ENCODE assay signal across 10 cellular contexts in genomic region chr18:2881490-2882195, GRCh38. TPM values are rescaled to one million over a fixed set of nuclear protein-coding genes. Genes with fewer than 3 reads are reported as not detected.
DNase-seq lines count a peak whose midpoint lies in the region; ATAC-seq, FAIRE-seq and TF ChIP-seq lines count a peak whose summit lies in the region.
"Had no signal": no experiment of that assay in that cellular context is flagged by ENCODE, and none has a peak within 500 bp of the region (broad histone marks: within the 10 kb centered on the region; RNA-seq: fewer than 3 reads in every experiment).

No MANE protein-coding gene starts in this region.

- peak overlapping the region; percentile 41 for H3K27ac ChIP-seq in lower lobe of right lung
- H3K27ac ChIP-seq in aorta (ENCODE audit: low read depth in 1 of 2, low read length in 2 of 2), result peak overlapping the region; percentile 18 to 89
- H3K27ac ChIP-seq: epithelial cell of prostate had no signal

- no peaks in the 10 kb centered on the region for H3K36me3 ChIP-seq in bronchial epithelial cell (ENCODE audit: control insufficient read depth, insufficient read depth, low read length)
- no peaks in the 10 kb centered on the region for H3K36me3 ChIP-seq in lower lobe of right lung
- no peaks in the 10 kb centered on the region for H3K36me3 ChIP-seq in aorta (ENCODE audit: control insufficient read depth in 1 of 2, insufficient read depth in 2 of 2, low read length in 1 of 2)

- intact Hi-C loops in Right ventricle myocardium inferior (cut with DNase I), result loop anchor here (2.0 kb wide), 1 partner anchor 13 kb away; no protein-coding TSS in a partner anchor
- intact Hi-C loops in cardiac septum (cut with DNase I), result no loop called here
- intact Hi-C loops in lower lobe of right lung (cut with DNase I), result no loop called here
- intact Hi-C loops in aorta (cut with DNase I), result no loop called here

- TF ChIP-seq CTCF in bronchial epithelial cell (IDR thresholded peaks at IDR 0.05; ENCODE audit: insufficient read depth, low read length, severe bottlenecking) (no peak), lower lobe of right lung (IDR thresholded peaks at IDR 0.05) (no peak)

- ATAC-seq in Right ventricle myocardium inferior, result peak; percentile 84
- peak; percentile 35 to 52 for ATAC-seq in lower lobe of right lung
- ATAC-seq in aorta (ENCODE audit: low FRiP score), result peak; percentile 85
- ATAC-seq in GM21515 (IDR thresholded peaks at IDR 0.05; ENCODE audit: unreplicated experiment), result no peak

- no peaks in the 10 kb centered on the region for H3K9me3 ChIP-seq in lower lobe of right lung
- H3K9me3 ChIP-seq in aorta (ENCODE audit: control insufficient read depth, low read length), result no peaks in the 10 kb centered on the region

- H3K4me1 ChIP-seq in lower lobe of right lung, result peaks cover 9% of the 10 kb centered on the region
- peaks cover 0 to 3% of the 10 kb centered on the region in 2 donors for H3K4me1 ChIP-seq in aorta (ENCODE audit: control insufficient read depth in 1 of 2, insufficient read depth in 2 of 2, low read length in 2 of 2)

- no peak for FAIRE-seq in bronchial epithelial cell (lab: Jason Lieb, UNC)
- FAIRE-seq: G401.6 had no signal

- DNase-seq in Right ventricle myocardium inferior (ENCODE audit: missing footprints), result peak; percentile 83
- DNase-seq in cardiac septum (ENCODE audit: low spot score), result no peak
- DNase-seq in bronchial epithelial cell (ENCODE audit: low read depth), result peak; percentile 59
- DNase-seq in lower lobe of right lung, result no peak
- peak; percentile 88 to 92 for DNase-seq in aorta
- no peak for DNase-seq in NK-92 (lab: John Stamatoyannopoulos, UW; ENCODE audit: unreplicated experiment)
- DNase-seq in cortex of kidney (lab: John Stamatoyannopoulos, UW), result no peak

- H3K4me3 ChIP-seq in bronchial epithelial cell (ENCODE audit: low read depth, low read length), result no peak overlapping the region
- H3K4me3 ChIP-seq in lower lobe of right lung, result no peak overlapping the region
- H3K4me3 ChIP-seq in aorta (ENCODE audit: low read length in 2 of 2), result no peak overlapping the region

- WGBS in aorta, 2 donors, result 22 to 24% methylated on average over 18 of the region's 18 CpGs

- no peaks in the 10 kb centered on the region for H3K27me3 ChIP-seq in bronchial epithelial cell (ENCODE audit: control insufficient read depth, insufficient read depth, low read length)
- H3K27me3 ChIP-seq in lower lobe of right lung (ENCODE audit: low read depth), result no peaks in the 10 kb centered on the region
- no peaks in the 10 kb centered on the region for H3K27me3 ChIP-seq in aorta (ENCODE audit: control insufficient read depth in 1 of 2, insufficient read depth in 2 of 2, low read length in 1 of 2)

RNA-seq across cellular contexts. Expression of gene EMILIN2, which starts 34.8 kb away (rescaled TPM):
- total RNA-seq in Right ventricle myocardium inferior (24.6 TPM), cardiac septum (11.1 TPM), bronchial epithelial cell (0.38 and 1.3 TPM in 2 replicates), lower lobe of right lung (51.5 TPM), aorta (10 to 100 TPM; 23.0 to 34.5 TPM)
- 1 to 10 TPM; 1.1 to 4.6 TPM for polyA plus RNA-seq in aorta

Comparison
In these comparisons a context has a peak if more than half of its experiments do, and no peak if none do; other contexts are left out.
1. DNase-seq: peak in Right ventricle myocardium inferior (single experiment), bronchial epithelial cell (single experiment) and aorta (2 of 2); none in cardiac septum (single experiment), lower lobe of right lung (single experiment), NK-92 (single experiment) and cortex of kidney (single experiment).